1 cellular context compared by ENCODE assay signal in genomic region chr16:89507834-89508590, GRCh38.
TF ChIP-seq lines count a peak whose summit lies in the region.

Gene SPG7, plus strand, starts transcription at chr16:89508403. Its CDS starts 15 bp downstream, at chr16:89508418.

TF ChIP-seq in K562, 482 proteins besides CTCF, POLR2A, EP300 and RAD21 (continued from another document and continues in another):
- 0 out of 2 replicates have a peak, but pooled peaks have one; percentile 18 for TF ChIP-seq E2F4 (CRISPR knock-in tag; IDR thresholded peaks at IDR 0.05; ENCODE audit: low read depth)
- TF ChIP-seq SMAD3 (CRISPR knock-in tag; conservative IDR thresholded peaks at IDR 0.05), result no peak
- no peak for TF ChIP-seq TRIM25 (IDR thresholded peaks at IDR 0.05; ENCODE audit: borderline replicate concordance)
- 0 out of 2 replicates have a peak, but pooled peaks have one; percentile 35 for TF ChIP-seq ARID4B (CRISPR knock-in tag; IDR thresholded peaks at IDR 0.05)
- no peak for TF ChIP-seq GTF2F1 (IDR thresholded peaks at IDR 0.05; ENCODE audit: low read depth, low read length)
- peak; percentile 93 for TF ChIP-seq ZNF592 (IDR thresholded peaks at IDR 0.05)
- TF ChIP-seq ILF3 (IDR thresholded peaks at IDR 0.05; ENCODE audit: borderline replicate concordance), result no peak
- TF ChIP-seq SMARCC2 (IDR thresholded peaks at IDR 0.05; ENCODE audit: low read depth), result no peak
- TF ChIP-seq RCOR1 (IDR thresholded peaks at IDR 0.05; ENCODE audit: borderline replicate concordance in 1 of 2, low read depth in 2 of 2, low read length in 2 of 2), result no peak
- TF ChIP-seq JUNB (CRISPR knock-in tag; conservative IDR thresholded peaks at IDR 0.05), result no peak
- no peak for TF ChIP-seq COPS2 (conservative IDR thresholded peaks at IDR 0.05)
- TF ChIP-seq MXD1 (CRISPR knock-in tag; IDR thresholded peaks at IDR 0.05; ENCODE audit: borderline replicate concordance, poor library complexity, severe bottlenecking), result no peak
- TF ChIP-seq BCL6 (CRISPR knock-in tag; IDR thresholded peaks at IDR 0.05), result no peak
- TF ChIP-seq STAT6 (CRISPR knock-in tag; IDR thresholded peaks at IDR 0.05), result no peak
- no peak for TF ChIP-seq EZH2 (IDR thresholded peaks at IDR 0.05; ENCODE audit: borderline replicate concordance, low read depth, low read length)
- TF ChIP-seq DDX20 (tag; IDR thresholded peaks at IDR 0.05; ENCODE audit: low read depth), result no peak
- TF ChIP-seq RB1 (IDR thresholded peaks at IDR 0.05; ENCODE audit: low read depth), result peak; percentile 58
- TF ChIP-seq MAFK (IDR thresholded peaks at IDR 0.05; ENCODE audit: low read length), result no peak
- TF ChIP-seq ID3 (CRISPR knock-in tag; IDR thresholded peaks at IDR 0.05), result no peak
- peak; percentile 23; the same call in 1 of the 2 replicates for TF ChIP-seq ID3 (tag; IDR thresholded peaks at IDR 0.05)
- TF ChIP-seq ZNF280A (IDR thresholded peaks at IDR 0.05; ENCODE audit: low read depth, partially characterized antibody), result no peak
- TF ChIP-seq L3MBTL2 (IDR thresholded peaks at IDR 0.05), result peak; percentile 97
- no peak for TF ChIP-seq LEF1 (IDR thresholded peaks at IDR 0.05)
- no peak for TF ChIP-seq NCOA4 (IDR thresholded peaks at IDR 0.05; ENCODE audit: partially characterized antibody)
- no peak for TF ChIP-seq CREBBP (IDR thresholded peaks at IDR 0.05; ENCODE audit: low read depth, low read length)
- no peak for TF ChIP-seq POLR2AphosphoS2 (IDR thresholded peaks at IDR 0.05; ENCODE audit: low read length)
- peak; percentile 60 for TF ChIP-seq POLR2AphosphoS5 (IDR thresholded peaks at IDR 0.05; ENCODE audit: control insufficient read depth, insufficient read depth, low read depth, low read length)
- TF ChIP-seq HNRNPK (IDR thresholded peaks at IDR 0.05; ENCODE audit: low read depth, low read length, poor library complexity, severe bottlenecking), result no peak
- no peak for TF ChIP-seq PHTF2 (CRISPR knock-in tag; IDR thresholded peaks at IDR 0.05)
- no peak for TF ChIP-seq NFATC3 (IDR thresholded peaks at IDR 0.05)
- no peak for TF ChIP-seq HINFP (tag; conservative IDR thresholded peaks at IDR 0.05; ENCODE audit: low read depth)
- TF ChIP-seq MAX (CRISPR knock-in tag; IDR thresholded peaks at IDR 0.05), result no peak; the same call in none of the 2 replicates
- peak; percentile 68; the same call in 1 of the 2 replicates for TF ChIP-seq CREB3L1 (IDR thresholded peaks at IDR 0.05; ENCODE audit: borderline replicate concordance, low read depth)
- no peak for TF ChIP-seq SETDB1 (IDR thresholded peaks at IDR 0.05; ENCODE audit: low read length)
- no peak for TF ChIP-seq RBM14 (IDR thresholded peaks at IDR 0.05; ENCODE audit: borderline replicate concordance, insufficient read depth, low read depth, low read length)
- no peak for TF ChIP-seq KHSRP (IDR thresholded peaks at IDR 0.05)
